In the genomic region with DNA sequence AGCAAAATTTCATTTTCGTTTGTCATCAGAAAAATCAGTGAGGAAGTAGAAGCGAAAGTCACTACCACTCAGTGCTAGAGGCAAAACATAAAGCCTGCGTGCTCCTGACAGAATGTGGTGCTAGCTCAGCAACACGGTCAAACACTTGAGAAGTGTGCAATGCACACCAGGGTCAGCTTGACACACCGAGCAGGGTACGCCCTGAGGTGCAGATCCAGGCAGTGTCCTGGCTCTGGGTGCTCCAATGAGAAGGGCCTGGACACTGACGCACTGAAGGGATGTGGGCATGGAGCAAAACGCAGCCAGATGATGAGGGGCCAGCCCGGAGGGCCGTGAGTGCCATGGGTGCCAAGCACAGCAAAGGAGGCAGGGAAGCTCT, we compare ENCODE assay signal across 7 cellular contexts. TPM values are rescaled to one million over a fixed set of nuclear protein-coding genes. Genes with fewer than 3 reads are reported as not detected.
DNase-seq lines count a peak whose midpoint lies in the region; ATAC-seq lines count a peak whose summit lies in the region.

No MANE protein-coding gene starts in this region.

- intact Hi-C loops in aorta (cut with DNase I): loop anchor here (10.0 kb wide), 2 partner anchors 166 to 176 kb away; no protein-coding TSS in a partner anchor

- no peaks in the 10 kb centered on the region for H3K27me3 Mint-ChIP-seq in T-helper 17 cell
- H3K27me3 Mint-ChIP-seq in memory B cell: no peaks in the 10 kb centered on the region

- ATAC-seq in GM19023 (IDR thresholded peaks at IDR 0.05; ENCODE audit: unreplicated experiment) (peak; percentile 41), HG02798 (IDR thresholded peaks at IDR 0.05; ENCODE audit: poor library complexity, unreplicated experiment) (peak; percentile 45), T-helper 17 cell (peak; percentile 27), memory B cell (ENCODE audit: low read depth) (peak; percentile 50), aorta (ENCODE audit: low FRiP score) (no peak)

- no peaks in the 10 kb centered on the region for H3K9me3 Mint-ChIP-seq in memory B cell

- peaks cover 5% of the 10 kb centered on the region for H3K36me3 Mint-ChIP-seq in T-helper 17 cell (ENCODE audit: low read depth)
- H3K36me3 Mint-ChIP-seq in memory B cell: peaks cover 27% of the 10 kb centered on the region

- no peaks in the 10 kb centered on the region for H3K4me1 ChIP-seq in aorta (ENCODE audit: control insufficient read depth in 1 of 2, insufficient read depth in 2 of 2, low read length in 2 of 2)

- WGBS in aorta, 2 donors: 86 to 91% methylated on average over 10 of the region's 10 CpGs

- H3K27ac ChIP-seq in aorta (ENCODE audit: low read depth in 1 of 2, low read length in 2 of 2): no peak overlapping the region

- peaks cover 0 to 4% of the 10 kb centered on the region in 2 donors for H3K36me3 ChIP-seq in aorta (ENCODE audit: control insufficient read depth in 1 of 2, insufficient read depth in 2 of 2, low read length in 1 of 2)

- H3K4me1 Mint-ChIP-seq in T-helper 17 cell (peaks cover 49% of the 10 kb centered on the region), memory B cell (peaks cover 45% of the 10 kb centered on the region)

- H3K4me3 Mint-ChIP-seq in T-helper 17 cell (peak overlapping the region; percentile 94), memory B cell (peak overlapping the region; percentile 88)

- H3K27ac Mint-ChIP-seq in T-helper 17 cell: peak overlapping the region; percentile 100
- H3K27ac Mint-ChIP-seq in memory B cell: peak overlapping the region; percentile 95

- DNase-seq in T-helper 17 cell (no peak), memory B cell (ENCODE audit: low spot score in 2 of 2) (peak; percentile 41 to 45), aorta (no peak), NCI-H1092 (lab: John Stamatoyannopoulos, UW) (no peak), putamen (ENCODE audit: low spot score) (no peak)

- no peaks in the 10 kb centered on the region for H3K27me3 ChIP-seq in aorta (ENCODE audit: control insufficient read depth in 1 of 2, insufficient read depth in 2 of 2, low read length in 1 of 2)

- H3K9me3 ChIP-seq in T-helper 17 cell (ENCODE audit: control insufficient read depth, low read length, poor library complexity, severe bottlenecking): no peaks in the 10 kb centered on the region
- H3K9me3 ChIP-seq in aorta (ENCODE audit: control insufficient read depth, low read length): no peaks in the 10 kb centered on the region

- H3K4me3 ChIP-seq in aorta (ENCODE audit: low read length in 2 of 2): no peak overlapping the region

RNA-seq across cellular contexts. Expression of a gene that starts 5.9 kb away (rescaled TPM):
- total RNA-seq in T-helper 17 cell (100 to 1,000 TPM; 245 to 340 TPM), aorta (10 to 100 TPM; 23.3 to 64.8 TPM)
- polyA plus RNA-seq in aorta: 10 to 100 TPM; 26.8 to 42.1 TPM

RNA-seq across cellular contexts. Expression of a gene that starts 48.8 kb away (rescaled TPM):
- 10 to 100 TPM; 19.8 to 24.0 TPM for total RNA-seq in T-helper 17 cell
- total RNA-seq in aorta: 10 to 100 TPM in 1 of 2 donors, 1 to 10 TPM in 1; 8.4 to 13.6 TPM
- 1 to 10 TPM; 7.8 to 9.4 TPM for polyA plus RNA-seq in aorta

Comparison
In these comparisons a context has a peak if more than half of its experiments do, and no peak if none do; other contexts are left out.
1. DNase-seq: peak in memory B cell (2 of 2); none in T-helper 17 cell (0 of 3), aorta (0 of 2), NCI-H1092 (single experiment) and putamen (single experiment).